In genomic region chr14:52175982-52176502, GRCh38 we compare ENCODE assay signal across 10 cellular contexts.
A peak's percentile ranks its signal among the peaks of the same experiment; 100 is the strongest.
DNase-seq lines count a peak whose midpoint lies in the region; ATAC-seq and TF ChIP-seq lines count a peak whose summit lies in the region.
"Had no signal": no experiment of that assay in that cellular context is flagged by ENCODE, and none has a peak within 500 bp of the region (broad histone marks: within the 10 kb centered on the region; RNA-seq: fewer than 3 reads in every experiment).

No MANE protein-coding gene starts in this region.

- peak; percentile 33 for DNase-seq in activated CD4-positive, alpha-beta T cell treated with anti-CD3 and anti-CD28 coated beads, Interleukin-2, amount 10 ng/mL, durations not matched to agents 7 days and 5 days
- DNase-seq in activated CD4-positive, alpha-beta T cell treated with anti-CD3 and anti-CD28 coated beads for 48 hours: no peak
- DNase-seq in activated CD8-positive, alpha-beta T cell treated with anti-CD3 and anti-CD28 coated beads for 36 hours: peak; percentile 13
- peak; percentile 1 for DNase-seq in stimulated activated CD8-positive, alpha-beta memory T cell treated with anti-CD3 and anti-CD28 coated beads, Interleukin-7, amount 100 ng/mL, for 24 hours (ENCODE audit: low read depth)
- DNase-seq in Karpas-422: no peak
- no peak for DNase-seq in effector CD8-positive, alpha-beta T cell (lab: John Stamatoyannopoulos, UW)
- no peak for DNase-seq in OCI-M1 (lab: John Stamatoyannopoulos, UW)

- H3K27ac Mint-ChIP-seq in activated CD4-positive, alpha-beta T cell treated with anti-CD3 and anti-CD28 coated beads, Interleukin-2, amount 10 ng/mL, durations not matched to agents 7 days and 5 days: peak overlapping the region; percentile 78
- peak overlapping the region; percentile 52 for H3K27ac Mint-ChIP-seq in activated CD8-positive, alpha-beta T cell treated with anti-CD3 and anti-CD28 coated beads for 36 hours

- H2AFZ ChIP-seq in Karpas-422 (ENCODE audit: low read length): no peak overlapping the region; the same call in 1 of the 2 replicates

- H3K9me3 Mint-ChIP-seq in activated CD4-positive, alpha-beta T cell treated with anti-CD3 and anti-CD28 coated beads, Interleukin-2, amount 10 ng/mL, durations not matched to agents 7 days and 5 days: peaks cover 43% of the 10 kb centered on the region
- H3K9me3 Mint-ChIP-seq in activated CD8-positive, alpha-beta T cell treated with anti-CD3 and anti-CD28 coated beads for 36 hours: peaks cover 33% of the 10 kb centered on the region

- peak; percentile 86 for ATAC-seq in HG02938 (IDR thresholded peaks at IDR 0.05; ENCODE audit: unreplicated experiment)
- peak; percentile 68 for ATAC-seq in activated CD8-positive, alpha-beta T cell treated with anti-CD3 and anti-CD28 coated beads for 36 hours
- ATAC-seq: A549 had no signal

- H3K9me2 ChIP-seq in Karpas-422 (replicated peaks; ENCODE audit: insufficient read depth, low read length): no peaks in the 10 kb centered on the region

- no peak overlapping the region for H3K4me2 ChIP-seq in Karpas-422 (ENCODE audit: low read depth, low read length, poor library complexity, severe bottlenecking)
- H3K4me2 ChIP-seq: A549 had no signal

- H3K4me3 ChIP-seq in Karpas-422 (ENCODE audit: low read length): no peak overlapping the region
- H3K4me3 ChIP-seq: A549 had no signal

- intact Hi-C loops in activated CD8-positive, alpha-beta T cell treated with anti-CD3 and anti-CD28 coated beads for 36 hours (cut with micrococcal nuclease): no loop called here

- H3K36me3 Mint-ChIP-seq in activated CD4-positive, alpha-beta T cell treated with anti-CD3 and anti-CD28 coated beads, Interleukin-2, amount 10 ng/mL, durations not matched to agents 7 days and 5 days (ENCODE audit: low read depth): peaks cover 24% of the 10 kb centered on the region
- peaks cover 8% of the 10 kb centered on the region for H3K36me3 Mint-ChIP-seq in activated CD8-positive, alpha-beta T cell treated with anti-CD3 and anti-CD28 coated beads for 36 hours (ENCODE audit: low read depth)

- no peak overlapping the region for H3K9ac ChIP-seq in Karpas-422 (ENCODE audit: low read length)

- no peak for TF ChIP-seq CTCF in activated CD8-positive, alpha-beta T cell treated with anti-CD3 and anti-CD28 coated beads for 36 hours (IDR thresholded peaks at IDR 0.05)

- H4K20me1 ChIP-seq in Karpas-422 (ENCODE audit: insufficient read depth, low read depth, low read length): no peaks in the 10 kb centered on the region

- no peak overlapping the region for H3K27ac ChIP-seq in Karpas-422 (ENCODE audit: low read length)
- H3K27ac ChIP-seq: A549, neutrophil had no signal

- H3K4me1 ChIP-seq in Karpas-422 (ENCODE audit: low read length): no peaks in the 10 kb centered on the region; the same call in 1 of the 2 replicates
- H3K4me1 ChIP-seq: A549 had no signal

- CTCF ChIA-PET in activated CD4-positive, alpha-beta T cell treated with anti-CD3 and anti-CD28 coated beads, Interleukin-2, amount 10 ng/mL, durations not matched to agents 7 days and 5 days (lab: Charles Lee): interaction anchor here (0.7 to 1.7 kb wide), 4 partner anchors 8 to 23 kb away, joined by 3 to 5 read pairs (median 4); no protein-coding TSS in a partner anchor
- CTCF ChIA-PET in activated CD8-positive, alpha-beta T cell treated with anti-CD3 and anti-CD28 coated beads for 36 hours (lab: Charles Lee): interaction anchor here (1.2 to 1.6 kb wide), 3 partner anchors 9 to 11 kb away, joined by 3 to 4 read pairs (median 4); no protein-coding TSS in a partner anchor

- POLR2A ChIA-PET in activated CD4-positive, alpha-beta T cell treated with anti-CD3 and anti-CD28 coated beads, Interleukin-2, amount 10 ng/mL, durations not matched to agents 7 days and 5 days (lab: Charles Lee): no interaction called here
- POLR2A ChIA-PET in activated CD8-positive, alpha-beta T cell treated with anti-CD3 and anti-CD28 coated beads for 36 hours (lab: Charles Lee): no interaction called here

- peaks cover 20% of the 10 kb centered on the region for H3K9me3 ChIP-seq in Karpas-422 (ENCODE audit: low read length)

- no peaks in the 10 kb centered on the region for H3K36me3 ChIP-seq in Karpas-422 (ENCODE audit: insufficient read depth, low read length)
- H3K36me3 ChIP-seq: neutrophil had no signal

- H3K4me3 Mint-ChIP-seq in activated CD4-positive, alpha-beta T cell treated with anti-CD3 and anti-CD28 coated beads, Interleukin-2, amount 10 ng/mL, durations not matched to agents 7 days and 5 days: peak overlapping the region; percentile 40
- H3K4me3 Mint-ChIP-seq in activated CD8-positive, alpha-beta T cell treated with anti-CD3 and anti-CD28 coated beads for 36 hours: no peak overlapping the region

- peaks cover 21% of the 10 kb centered on the region for H3K4me1 Mint-ChIP-seq in activated CD4-positive, alpha-beta T cell treated with anti-CD3 and anti-CD28 coated beads, Interleukin-2, amount 10 ng/mL, durations not matched to agents 7 days and 5 days
- H3K4me1 Mint-ChIP-seq in activated CD8-positive, alpha-beta T cell treated with anti-CD3 and anti-CD28 coated beads for 36 hours (ENCODE audit: low read depth): peaks cover 29% of the 10 kb centered on the region

- H3K27me3 Mint-ChIP-seq in activated CD4-positive, alpha-beta T cell treated with anti-CD3 and anti-CD28 coated beads, Interleukin-2, amount 10 ng/mL, durations not matched to agents 7 days and 5 days: peaks cover 3% of the 10 kb centered on the region
- H3K27me3 Mint-ChIP-seq in activated CD8-positive, alpha-beta T cell treated with anti-CD3 and anti-CD28 coated beads for 36 hours: no peaks in the 10 kb centered on the region

- H3K79me2 ChIP-seq in Karpas-422 (ENCODE audit: low read length): no peaks in the 10 kb centered on the region

- no peaks in the 10 kb centered on the region; the same call in 1 of the 2 replicates for H3K27me3 ChIP-seq in Karpas-422 (ENCODE audit: low read length)
- H3K27me3 ChIP-seq: neutrophil had no signal

Comparison
In these comparisons a context has a peak if more than half of its experiments do, and no peak if none do; other contexts are left out.
1. DNase-seq: peak in activated CD4-positive, alpha-beta T cell treated with anti-CD3 and anti-CD28 coated beads, Interleukin-2, amount 10 ng/mL, durations not matched to agents 7 days and 5 days (single experiment), activated CD8-positive, alpha-beta T cell treated with anti-CD3 and anti-CD28 coated beads for 36 hours (single experiment) and stimulated activated CD8-positive, alpha-beta memory T cell treated with anti-CD3 and anti-CD28 coated beads, Interleukin-7, amount 100 ng/mL, for 24 hours (single experiment); none in activated CD4-positive, alpha-beta T cell treated with anti-CD3 and anti-CD28 coated beads for 48 hours (single experiment), Karpas-422 (single experiment), effector CD8-positive, alpha-beta T cell (single experiment) and OCI-M1 (single experiment).